In the genomic region with DNA sequence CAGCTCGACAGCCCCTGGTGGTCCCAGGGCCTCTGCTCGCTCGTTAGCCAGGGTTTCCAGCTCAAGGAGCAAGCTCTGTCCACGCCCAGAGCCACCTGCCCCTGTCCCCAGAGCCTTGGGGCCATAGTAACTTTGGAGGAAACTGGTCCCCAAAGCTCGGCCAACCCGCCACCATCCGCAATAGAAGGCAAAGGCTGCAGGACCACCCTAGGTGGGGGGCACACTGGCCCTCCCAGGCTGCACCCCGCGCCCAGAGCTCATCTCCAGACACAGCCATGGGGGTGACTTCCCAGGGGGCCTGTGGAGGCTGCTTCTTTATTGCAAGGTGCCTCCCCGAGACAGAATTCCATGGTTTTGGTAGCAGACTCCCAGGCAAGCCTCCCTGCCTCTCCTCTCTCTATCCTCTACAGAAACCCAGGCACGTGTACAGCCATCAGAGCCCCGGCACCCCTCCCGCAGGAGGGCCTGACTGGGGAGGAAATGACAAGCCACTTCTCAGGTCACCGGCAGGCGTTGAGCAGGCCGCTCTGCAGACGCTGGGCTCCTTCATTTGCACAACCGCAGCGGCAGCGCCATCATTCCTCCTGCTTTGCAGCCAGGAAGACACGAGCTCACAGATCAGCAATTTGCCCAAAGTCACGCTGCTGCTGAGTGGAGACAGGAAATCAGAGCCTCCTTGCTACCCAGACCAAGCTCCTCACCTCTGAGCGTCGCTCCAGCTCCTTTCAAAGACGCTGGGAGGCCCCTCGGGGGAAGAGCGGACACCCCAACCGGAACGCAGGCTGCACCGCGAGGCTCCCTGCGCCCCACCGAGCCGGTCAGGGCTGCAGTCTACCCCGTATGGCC, we compare ENCODE assay signal across 8 cellular contexts.
DNase-seq lines count a peak whose midpoint lies in the region; ATAC-seq and TF ChIP-seq lines count a peak whose summit lies in the region.

No MANE protein-coding gene starts in this region.

- peaks cover 25% of the 10 kb centered on the region for H3K4me1 Mint-ChIP-seq in CD14-positive monocyte
- H3K4me1 Mint-ChIP-seq in naive B cell = peaks cover 7 to 13% (median 9%) of the 10 kb centered on the region in 3 donors

- peaks cover 2 to 8% of the 10 kb centered on the region in 2 donors for H3K36me3 Mint-ChIP-seq in CD14-positive monocyte
- no peaks in the 10 kb centered on the region for H3K36me3 Mint-ChIP-seq in naive B cell

- H3K27ac Mint-ChIP-seq in CD14-positive monocyte = peak overlapping the region; percentile 85 to 91 (median 88)
- peak overlapping the region in 3 of 6 donors; percentile 39 to 82 (median 74) for H3K27ac Mint-ChIP-seq in naive B cell

- peak; percentile 90 for DNase-seq in CD14-positive monocyte (ENCODE audit: low spot score)
- peak; percentile 59 for DNase-seq in Karpas-422
- no peak for DNase-seq in naive B cell
- DNase-seq in MG63 = no peak
- no peak for DNase-seq in cortex of kidney (lab: John Stamatoyannopoulos, UW)

- H3K9me3 ChIP-seq in Karpas-422 (ENCODE audit: low read length) = no peaks in the 10 kb centered on the region
- H3K9me3 ChIP-seq in MG63 = no peaks in the 10 kb centered on the region

- H3K4me3 Mint-ChIP-seq in CD14-positive monocyte = peak overlapping the region; percentile 73 to 89
- peak overlapping the region in 6 of 8 donors; percentile 22 to 75 (median 50) for H3K4me3 Mint-ChIP-seq in naive B cell

- no peak overlapping the region for H3K4me2 ChIP-seq in Karpas-422 (ENCODE audit: low read depth, low read length, poor library complexity, severe bottlenecking)

- peaks cover 0 to 3% (median 2%) of the 10 kb centered on the region in 3 donors for H3K27me3 Mint-ChIP-seq in CD14-positive monocyte (ENCODE audit: low read depth in 3 of 3)
- H3K27me3 Mint-ChIP-seq in naive B cell = no peaks in the 10 kb centered on the region

- H3K9me2 ChIP-seq in Karpas-422 (replicated peaks; ENCODE audit: insufficient read depth, low read length) = no peaks in the 10 kb centered on the region

- no peak overlapping the region for H3K4me3 ChIP-seq in Karpas-422 (ENCODE audit: low read length)
- H3K4me3 ChIP-seq in MG63 = no peak overlapping the region

- no peaks in the 10 kb centered on the region for H3K36me3 ChIP-seq in Karpas-422 (ENCODE audit: insufficient read depth, low read length)
- H3K36me3 ChIP-seq in MG63 = no peaks in the 10 kb centered on the region

- ATAC-seq in naive B cell (ENCODE audit: low read depth in 2 of 2) = peak in 1 of 2 donors; percentile 21
- ATAC-seq in HG03378 (IDR thresholded peaks at IDR 0.05; ENCODE audit: unreplicated experiment) = no peak
- no peak for ATAC-seq in HG03571 (IDR thresholded peaks at IDR 0.05; ENCODE audit: unreplicated experiment)

- H3K4me1 ChIP-seq in Karpas-422 (ENCODE audit: low read length) = peaks cover 6% of the 10 kb centered on the region

- H3K9ac ChIP-seq in Karpas-422 (ENCODE audit: low read length) = no peak overlapping the region; the same call in 1 of the 2 replicates

- H2AFZ ChIP-seq in Karpas-422 (ENCODE audit: low read length) = no peak overlapping the region

- H4K20me1 ChIP-seq in Karpas-422 (ENCODE audit: insufficient read depth, low read depth, low read length) = no peaks in the 10 kb centered on the region

- intact Hi-C loops in CD14-positive monocyte (cut with micrococcal nuclease) = loop anchor here in 1 of 2 donors (5.0 kb wide), 1 partner anchor 47 kb away; no protein-coding TSS in a partner anchor

- H3K27me3 ChIP-seq in Karpas-422 (ENCODE audit: low read length) (no peaks in the 10 kb centered on the region), MG63 (no peaks in the 10 kb centered on the region)

- H3K9me3 Mint-ChIP-seq in CD14-positive monocyte (peaks cover 0 to 2% (median 0%) of the 10 kb centered on the region in 7 donors), naive B cell (no peaks in the 10 kb centered on the region)

- H3K27ac ChIP-seq in Karpas-422 (ENCODE audit: low read length) (no peak overlapping the region), angular gyrus (ENCODE audit: low read depth, low read length) (peak overlapping the region; percentile 16)

- TF ChIP-seq CTCF in CD14-positive monocyte (IDR thresholded peaks at IDR 0.05) = no peak

- H3K79me2 ChIP-seq in Karpas-422 (ENCODE audit: low read length) = no peaks in the 10 kb centered on the region

Comparison
In these comparisons a context has a peak if more than half of its experiments do, and no peak if none do; other contexts are left out.
1. DNase-seq: peak in CD14-positive monocyte (single experiment) and Karpas-422 (single experiment); none in naive B cell (single experiment), MG63 (single experiment) and cortex of kidney (single experiment).